ENCODE assay signal across 8 cellular contexts in the genomic region with DNA sequence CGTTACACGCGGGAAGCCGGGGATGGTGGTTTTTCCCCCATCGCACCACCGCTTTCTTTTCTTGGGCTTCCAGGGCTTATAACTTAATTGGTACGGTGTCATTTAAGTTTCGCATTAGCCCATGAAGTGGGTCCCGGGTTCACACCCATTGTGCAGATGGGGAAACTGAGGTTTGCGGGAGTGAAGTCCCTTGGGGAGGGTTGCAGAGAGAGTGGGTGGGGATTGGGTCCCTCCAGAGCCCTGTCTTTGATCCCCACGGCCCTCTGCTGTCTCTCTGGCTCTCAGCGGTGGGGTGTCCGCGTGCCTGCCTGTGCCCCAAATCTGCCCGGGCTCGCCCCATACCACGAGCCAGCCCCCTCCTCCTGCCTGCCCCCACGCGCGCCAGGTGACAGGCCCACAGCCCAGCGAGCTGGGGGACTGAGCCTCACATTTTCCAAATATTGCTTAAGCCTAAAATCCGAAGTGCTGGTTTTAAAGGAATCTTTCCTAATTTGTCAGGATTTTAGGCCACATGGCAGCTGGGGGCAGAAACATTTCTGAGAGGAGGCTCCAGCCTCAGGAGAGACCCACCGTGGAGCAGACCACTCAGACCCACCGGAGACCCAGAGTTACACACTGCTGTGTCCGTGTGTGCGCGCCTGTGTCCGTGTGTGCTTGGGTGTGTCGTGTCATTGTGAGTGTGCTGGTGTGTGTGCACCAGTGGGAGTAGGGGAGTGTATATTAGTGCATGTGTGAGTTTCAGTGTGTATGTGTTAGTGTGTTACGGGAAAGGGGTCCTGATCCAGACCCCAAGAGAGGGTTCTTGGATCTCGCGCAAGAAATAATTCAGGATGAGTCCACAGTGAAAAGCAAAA.
DNase-seq lines count a peak whose midpoint lies in the region; ATAC-seq and TF ChIP-seq lines count a peak whose summit lies in the region.

No MANE protein-coding gene starts in this region.

- H3K9me3 ChIP-seq in HUES48 (ENCODE audit: control insufficient read depth, insufficient read depth, low read length) (no peaks in the 10 kb centered on the region), right lobe of liver (no peaks in the 10 kb centered on the region)

- ATAC-seq in right lobe of liver, result no peak
- no peak for ATAC-seq in GM18858 (IDR thresholded peaks at IDR 0.05; ENCODE audit: unreplicated experiment)
- no peak for ATAC-seq in GM18873 (IDR thresholded peaks at IDR 0.05; ENCODE audit: low FRiP score, unreplicated experiment)

- peaks cover 41% of the 10 kb centered on the region for H3K4me1 ChIP-seq in HUES48 (ENCODE audit: control insufficient read depth, insufficient read depth, low read length)
- peaks cover 0 to 30% (median 17%) of the 10 kb centered on the region in 4 donors for H3K4me1 ChIP-seq in right lobe of liver

- 0 out of 2 replicates have a peak, but pooled peaks cover 3% of the 10 kb centered on the region for H3K27me3 ChIP-seq in HUES48 (ENCODE audit: control insufficient read depth, insufficient read depth, low read length)
- H3K27me3 ChIP-seq in right lobe of liver, result no peaks in the 10 kb centered on the region

- intact Hi-C loops in right lobe of liver (cut with DNase I), result loop anchor here in 1 of 2 donors (10.0 kb wide), 2 partner anchors 147 to 227 kb away; no protein-coding TSS in a partner anchor

- DNase-seq in cardiac fibroblast (ENCODE audit: low read depth in 2 of 2) (no peak), right lobe of liver (no peak), superior temporal gyrus (ENCODE audit: extremely low spot score) (peak; percentile 35)
- DNase-seq in stimulated activated CD4-positive, alpha-beta T cell treated with anti-CD3 and anti-CD28 coated beads, Interleukin-2, amount 100 ng/mL, for 48 hours, result no peak
- DNase-seq in activated naive CD4-positive, alpha-beta T cell (lab: John Stamatoyannopoulos, UW), result no peak

- H3K27ac ChIP-seq in HUES48 (ENCODE audit: low read depth, low read length) (peak overlapping the region; percentile 89), right lobe of liver (peak overlapping the region in 1 of 3 donors; percentile 91)

- WGBS in right lobe of liver (ENCODE audit: insufficient coverage, low coverage, low lambda C conversion rate, missing lambda C conversion rate), result 82% methylated on average over 12 of the region's 32 CpGs

- TF ChIP-seq CTCF in cardiac fibroblast (IDR thresholded peaks at IDR 0.05; ENCODE audit: low read depth, low read length) (no peak), right lobe of liver (IDR thresholded peaks at IDR 0.05) (no peak)

- H3K4me3 ChIP-seq in HUES48 (ENCODE audit: low read depth, low read length) (peak overlapping the region; percentile 46; the same call in 1 of the 2 replicates), cardiac fibroblast (replicated peaks in 1 of 2; ENCODE audit: low read depth in 2 of 2, low read length in 2 of 2) (peak overlapping the region; percentile 17 to 18), right lobe of liver (peak overlapping the region in 2 of 3 donors; percentile 12 to 41)

- no peak for TF ChIP-seq POLR2A in right lobe of liver (IDR thresholded peaks at IDR 0.05)

- 0 out of 2 replicates have a peak overlapping the region, but pooled peaks have one; percentile 7 for H3K9ac ChIP-seq in HUES48 (ENCODE audit: low read depth, low read length)

- no peaks in the 10 kb centered on the region for H3K36me3 ChIP-seq in HUES48 (ENCODE audit: control insufficient read depth, insufficient read depth, low read length)
- no peaks in the 10 kb centered on the region for H3K36me3 ChIP-seq in right lobe of liver
